Comparison of ENCODE assay signal across 24 cellular contexts in the genomic region with DNA sequence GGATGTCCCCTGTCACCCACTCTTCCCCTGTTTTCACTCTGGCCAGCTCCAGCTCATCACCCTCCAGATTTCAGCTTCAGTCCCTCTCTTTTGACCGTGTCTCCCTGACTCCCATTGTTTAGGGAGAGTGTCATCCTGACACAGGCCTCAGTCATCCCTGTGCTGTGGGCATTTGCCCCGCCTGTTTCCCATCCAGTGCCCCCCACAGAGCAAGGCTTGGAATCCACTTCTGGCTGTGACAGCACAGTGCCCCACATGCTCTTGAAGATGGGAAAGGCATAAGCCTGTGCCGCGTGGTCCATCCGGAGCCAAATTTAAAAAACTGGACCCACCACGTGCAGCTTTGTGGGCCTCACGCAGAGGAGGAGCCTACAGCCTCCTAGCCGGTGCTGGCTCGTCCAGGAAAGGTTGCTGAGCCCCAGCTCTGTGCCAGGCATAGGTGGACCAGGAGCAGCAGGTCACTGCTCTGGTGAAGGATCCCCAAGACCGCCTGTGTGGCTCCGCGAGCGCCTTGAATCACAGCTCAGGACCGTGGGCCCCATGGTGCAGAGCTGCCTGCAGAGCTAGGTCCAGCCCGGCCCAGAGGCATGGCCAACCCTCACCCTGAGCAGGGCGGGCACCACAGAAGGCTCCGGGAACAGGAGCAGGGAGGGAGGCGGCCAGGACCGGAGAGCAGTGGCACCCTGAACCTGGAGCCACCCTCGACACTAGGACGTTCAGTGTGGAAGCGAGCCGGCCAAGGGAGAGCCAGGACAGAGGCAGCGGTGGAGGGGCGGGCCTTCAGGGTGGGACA.
"Had no signal": no experiment of that assay in that cellular context is flagged by ENCODE, and none has a peak within 500 bp of the region (broad histone marks: within the 10 kb centered on the region; RNA-seq: fewer than 3 reads in every experiment).

No MANE protein-coding gene starts in this region.

- H3K27me3 Mint-ChIP-seq: dendritic cell treated with granulocyte-macrophage colony-stimulating factor and Interleukin-4, amounts not matched to agents 40 ng/mL and 50 ng/mL, for 4 days; naive B cell; natural killer cell treated with Interleukin-12 subunit alpha and Interleukin-12 subunit beta and Interleukin-15 and Interleukin-18, amount 100 ng/mL, for 72 hours had no signal

- H3K36me3 Mint-ChIP-seq: mesothelial cell of epicardium; naive B cell; natural killer cell treated with Interleukin-12 subunit alpha and Interleukin-12 subunit beta and Interleukin-15 and Interleukin-18, amount 100 ng/mL, for 72 hours; stimulated activated effector memory CD8-positive, alpha-beta T cell treated with anti-CD3 and anti-CD28 coated beads, Interleukin-12 subunit alpha, Interleukin-12 subunit beta, amount 100 ng/mL, for 72 hours; type B pancreatic cell had no signal

- H3K27ac ChIP-seq: colonic mucosa, epithelial cell of prostate, gastrocnemius medialis, parathyroid adenoma, prostate gland, right atrium auricular region, stomach, tibial artery had no signal

- H2AFZ ChIP-seq: parathyroid adenoma had no signal

- H3K36me3 ChIP-seq: colonic mucosa, gastrocnemius medialis, prostate gland, right atrium auricular region, stomach, tibial artery had no signal

- H3K79me2 ChIP-seq: parathyroid adenoma had no signal

- H3K4me3 Mint-ChIP-seq: dendritic cell treated with granulocyte-macrophage colony-stimulating factor and Interleukin-4, amounts not matched to agents 40 ng/mL and 50 ng/mL, for 4 days; endodermal cell; mesothelial cell of epicardium; naive B cell; natural killer cell treated with Interleukin-12 subunit alpha and Interleukin-12 subunit beta and Interleukin-15 and Interleukin-18, amount 100 ng/mL, for 72 hours; neural crest cell; stimulated activated effector memory CD8-positive, alpha-beta T cell treated with anti-CD3 and anti-CD28 coated beads, Interleukin-12 subunit alpha, Interleukin-12 subunit beta, amount 100 ng/mL, for 72 hours; type B pancreatic cell had no signal

- H3K9me3 Mint-ChIP-seq: dendritic cell treated with granulocyte-macrophage colony-stimulating factor and Interleukin-4, amounts not matched to agents 40 ng/mL and 50 ng/mL, for 4 days; endodermal cell; mesothelial cell of epicardium; natural killer cell treated with Interleukin-12 subunit alpha and Interleukin-12 subunit beta and Interleukin-15 and Interleukin-18, amount 100 ng/mL, for 72 hours; neural crest cell; stimulated activated effector memory CD8-positive, alpha-beta T cell treated with anti-CD3 and anti-CD28 coated beads, Interleukin-12 subunit alpha, Interleukin-12 subunit beta, amount 100 ng/mL, for 72 hours; type B pancreatic cell had no signal

- H3K9me3 ChIP-seq: colonic mucosa, gastrocnemius medialis, prostate gland, right atrium auricular region, tibial artery had no signal

- H3K4me3 ChIP-seq: colonic mucosa, gastrocnemius medialis, mucosa of descending colon, prostate gland, right atrium auricular region, stomach, tibial artery had no signal

- H3K4me1 Mint-ChIP-seq: endodermal cell, mesothelial cell of epicardium, naive B cell had no signal

- H3K27me3 ChIP-seq: colonic mucosa, gastrocnemius medialis, right atrium auricular region, tibial artery had no signal

- DNase-seq: colonic mucosa; effector CD8-positive, alpha-beta T cell; endodermal cell; foreskin fibroblast; gastrocnemius medialis; head of caudate nucleus; mesenchymal stem cell; mucosa of descending colon; naive B cell; stimulated activated CD4-positive, alpha-beta T cell treated with anti-CD3 and anti-CD28 coated beads, Interleukin-2, amount 100 ng/mL, for 24 hours; stimulated activated CD4-positive, alpha-beta T cell treated with anti-CD3 and anti-CD28 coated beads, Interleukin-4, amount 100 ng/mL, for 24 hours; stimulated activated naive CD4-positive, alpha-beta T cell treated with Interleukin-2 at 50 U/mL for 16 hours; stomach; tibial artery had no signal

- H3K4me1 ChIP-seq: colonic mucosa, gastrocnemius medialis, parathyroid adenoma, prostate gland, right atrium auricular region, stomach, tibial artery had no signal

- H3K9ac ChIP-seq: parathyroid adenoma had no signal

- H3K27ac Mint-ChIP-seq: dendritic cell treated with granulocyte-macrophage colony-stimulating factor and Interleukin-4, amounts not matched to agents 40 ng/mL and 50 ng/mL, for 4 days; endodermal cell; mesothelial cell of epicardium; naive B cell; natural killer cell treated with Interleukin-12 subunit alpha and Interleukin-12 subunit beta and Interleukin-15 and Interleukin-18, amount 100 ng/mL, for 72 hours; stimulated activated effector memory CD8-positive, alpha-beta T cell treated with anti-CD3 and anti-CD28 coated beads, Interleukin-12 subunit alpha, Interleukin-12 subunit beta, amount 100 ng/mL, for 72 hours; type B pancreatic cell had no signal
